In the genomic region with DNA sequence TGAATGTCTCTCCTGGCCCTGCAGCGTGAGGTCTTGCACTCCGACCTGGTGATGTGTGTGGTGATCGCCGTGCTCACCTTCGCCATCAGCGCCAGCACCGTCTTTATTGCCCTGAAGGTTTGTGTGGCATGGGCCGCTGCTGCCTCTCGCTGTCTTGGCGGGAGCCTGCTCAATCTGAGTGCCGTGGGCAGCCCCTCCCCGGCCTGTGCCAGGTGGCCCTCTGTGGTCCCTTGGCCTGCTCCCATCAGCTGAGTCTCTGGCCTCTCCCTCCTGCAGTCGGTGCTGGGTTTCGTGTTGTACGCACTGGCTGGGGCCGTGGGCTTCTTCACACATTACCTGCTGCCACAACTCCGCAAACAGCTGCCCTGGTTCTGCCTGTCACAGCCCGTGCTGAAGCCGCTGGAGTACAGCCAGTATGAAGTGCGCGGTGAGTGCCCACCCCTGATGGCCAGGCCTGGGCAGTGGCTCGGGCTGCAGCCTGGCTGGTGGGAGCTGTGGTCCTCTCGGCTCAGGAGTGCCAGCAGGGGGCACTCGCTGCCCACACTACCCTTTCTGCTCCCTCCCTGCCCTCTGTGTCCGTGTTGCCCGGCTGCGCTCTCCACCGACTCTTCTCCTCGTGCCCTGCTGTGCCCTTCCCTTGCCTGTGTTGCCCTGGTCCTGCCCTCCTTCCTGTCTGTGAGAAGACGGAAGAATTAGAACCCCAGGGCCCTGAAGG, we compare ENCODE assay signal across 8 cellular contexts. TPM values are rescaled to one million over a fixed set of nuclear protein-coding genes. Genes with fewer than 3 reads are reported as not detected.
DNase-seq lines count a peak whose midpoint lies in the region; ATAC-seq and TF ChIP-seq lines count a peak whose summit lies in the region.

No MANE protein-coding gene starts in this region.

- no peak overlapping the region for H3K4me3 ChIP-seq in NB4 (ENCODE audit: low read depth, low read length)

- no peak overlapping the region for H3K4me3 Mint-ChIP-seq in natural killer cell treated with Interleukin-12 subunit alpha and Interleukin-12 subunit beta and Interleukin-15 and Interleukin-18, amount 100 ng/mL, for 72 hours

- no peaks in the 10 kb centered on the region for H3K9me3 Mint-ChIP-seq in natural killer cell treated with Interleukin-12 subunit alpha and Interleukin-12 subunit beta and Interleukin-15 and Interleukin-18, amount 100 ng/mL, for 72 hours

- H3K27ac Mint-ChIP-seq in natural killer cell treated with Interleukin-12 subunit alpha and Interleukin-12 subunit beta and Interleukin-15 and Interleukin-18, amount 100 ng/mL, for 72 hours, result no peak overlapping the region

- no peaks in the 10 kb centered on the region for H3K36me3 Mint-ChIP-seq in natural killer cell treated with Interleukin-12 subunit alpha and Interleukin-12 subunit beta and Interleukin-15 and Interleukin-18, amount 100 ng/mL, for 72 hours

- DNase-seq in ELR (ENCODE audit: low read depth) (peak; percentile 49), NB4 (ENCODE audit: low read depth) (peak; percentile 60), epidermal melanocyte (ENCODE audit: insufficient read length, low spot score) (peak; percentile 81), GOT3 (lab: John Stamatoyannopoulos, UW) (no peak), NCI-H524 treated with DMSO at 0.1 percent for 48 hours (lab: John Stamatoyannopoulos, UW) (no peak)
- DNase-seq in activated CD8-positive, alpha-beta memory T cell treated with anti-CD3 and anti-CD28 coated beads for 24 hours, result peak; percentile 77
- peak; percentile 79 for DNase-seq in natural killer cell treated with Interleukin-12 subunit alpha and Interleukin-12 subunit beta and Interleukin-15 and Interleukin-18, amount 100 ng/mL, for 72 hours (ENCODE audit: low spot score)

- no peaks in the 10 kb centered on the region for H3K27me3 Mint-ChIP-seq in natural killer cell treated with Interleukin-12 subunit alpha and Interleukin-12 subunit beta and Interleukin-15 and Interleukin-18, amount 100 ng/mL, for 72 hours

- peak; percentile 66 for TF ChIP-seq CTCF in NB4 (IDR thresholded peaks at IDR 0.05; ENCODE audit: low read depth, low read length)

- H3K4me1 Mint-ChIP-seq in natural killer cell treated with Interleukin-12 subunit alpha and Interleukin-12 subunit beta and Interleukin-15 and Interleukin-18, amount 100 ng/mL, for 72 hours (ENCODE audit: low read depth in 2 of 2), result peaks cover 0 to 18% of the 10 kb centered on the region in 2 donors

- no peak for TF ChIP-seq POLR2A in NB4 (IDR thresholded peaks at IDR 0.05; ENCODE audit: extremely low read depth, insufficient read length)

- peak; percentile 71 to 82 for ATAC-seq in natural killer cell treated with Interleukin-12 subunit alpha and Interleukin-12 subunit beta and Interleukin-15 and Interleukin-18, amount 100 ng/mL, for 72 hours
- ATAC-seq in HG03108 (IDR thresholded peaks at IDR 0.05; ENCODE audit: unreplicated experiment), result no peak

RNA-seq across cellular contexts. Expression of a gene that starts 10.2 kb away (rescaled TPM):
- total RNA-seq in natural killer cell treated with Interleukin-12 subunit alpha and Interleukin-12 subunit beta and Interleukin-15 and Interleukin-18, amount 100 ng/mL, for 72 hours, result 10 to 100 TPM; 65.1 to 96.9 TPM

RNA-seq across cellular contexts. Expression of a gene that starts 11.8 kb away (rescaled TPM):
- 10 to 100 TPM; 81.1 to 83.3 TPM for total RNA-seq in natural killer cell treated with Interleukin-12 subunit alpha and Interleukin-12 subunit beta and Interleukin-15 and Interleukin-18, amount 100 ng/mL, for 72 hours

RNA-seq across cellular contexts. Expression of a gene that starts 12.1 kb away (rescaled TPM):
- 100 to 1,000 TPM; 139 to 140 TPM for total RNA-seq in natural killer cell treated with Interleukin-12 subunit alpha and Interleukin-12 subunit beta and Interleukin-15 and Interleukin-18, amount 100 ng/mL, for 72 hours

RNA-seq across cellular contexts. Expression of a gene that starts 30.2 kb away (rescaled TPM):
- total RNA-seq in natural killer cell treated with Interleukin-12 subunit alpha and Interleukin-12 subunit beta and Interleukin-15 and Interleukin-18, amount 100 ng/mL, for 72 hours, result 1 to 10 TPM; 2.3 to 2.8 TPM

RNA-seq across cellular contexts. Expression of a gene that starts 36.9 kb away (rescaled TPM):
- total RNA-seq in natural killer cell treated with Interleukin-12 subunit alpha and Interleukin-12 subunit beta and Interleukin-15 and Interleukin-18, amount 100 ng/mL, for 72 hours, result 10 to 100 TPM; 85.2 to 96.4 TPM

Comparison
In these comparisons a context has a peak if more than half of its experiments do, and no peak if none do; other contexts are left out.
1. DNase-seq: peak in ELR (single experiment), NB4 (single experiment), activated CD8-positive, alpha-beta memory T cell treated with anti-CD3 and anti-CD28 coated beads for 24 hours (single experiment), epidermal melanocyte (single experiment) and natural killer cell treated with Interleukin-12 subunit alpha and Interleukin-12 subunit beta and Interleukin-15 and Interleukin-18, amount 100 ng/mL, for 72 hours (single experiment); none in GOT3 (single experiment) and NCI-H524 treated with DMSO at 0.1 percent for 48 hours (single experiment).